29 cellular contexts compared by ENCODE assay signal in the genomic region with DNA sequence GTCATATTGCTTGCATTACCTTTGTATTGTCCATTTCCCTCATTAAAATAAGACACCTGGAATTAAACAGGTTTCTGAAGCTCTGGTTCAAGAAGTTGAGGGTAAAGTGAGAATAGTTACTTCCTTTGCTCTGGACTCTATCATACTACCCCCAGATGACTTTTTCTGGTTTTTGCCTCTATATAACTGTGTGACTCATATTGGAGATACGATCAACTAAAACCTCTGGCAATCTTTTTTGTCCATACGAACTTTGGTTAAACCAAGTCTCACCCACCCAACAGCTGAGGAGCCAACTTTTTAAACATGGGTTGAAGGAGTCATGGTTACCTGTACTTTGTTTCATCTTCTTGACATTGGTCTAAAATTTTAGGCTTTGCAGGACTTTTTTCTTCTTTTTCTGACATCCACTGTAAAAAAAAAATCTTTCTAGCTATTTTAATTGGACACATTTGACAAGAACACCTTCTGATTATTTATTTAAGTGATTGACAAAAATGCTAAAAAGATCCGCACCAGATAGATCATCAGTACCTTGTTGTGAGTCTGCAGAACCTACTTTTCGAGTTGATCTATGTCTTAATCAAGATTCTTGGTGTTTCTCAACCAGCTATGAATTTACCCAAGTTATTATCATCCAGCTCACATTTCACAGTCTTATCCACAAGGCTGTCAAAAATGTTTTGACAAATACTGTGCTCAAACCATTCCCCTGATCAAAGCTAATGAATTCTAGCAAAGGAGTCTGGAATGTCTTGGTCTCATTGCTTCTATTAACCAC.
"Had no signal": no experiment of that assay in that cellular context is flagged by ENCODE, and none has a peak within 500 bp of the region (broad histone marks: within the 10 kb centered on the region; RNA-seq: fewer than 3 reads in every experiment).

No MANE protein-coding gene starts in this region.

- DNase-seq: dermis blood vessel endothelial cell; effector memory CD4-positive, alpha-beta T cell; foreskin keratinocyte; heart left ventricle; hippocampal formation; left cardiac atrium; left lung; mesenchymal stem cell; mucosa of descending colon; naive B cell; nucleus accumbens; ovary; posterior cingulate gyrus; psoas muscle; right cardiac atrium; sigmoid colon; stimulated activated CD4-positive, alpha-beta T cell treated with anti-CD3 and anti-CD28 coated beads, Interleukin-2, amount 100 ng/mL, for 24 hours; stimulated activated CD4-positive, alpha-beta T cell treated with anti-CD3 and anti-CD28 coated beads, Interleukin-4, amount 100 ng/mL, for 24 hours; stimulated activated naive CD4-positive, alpha-beta T cell treated with Interleukin-2 at 50 U/mL for 16 hours; stomach; thyroid gland had no signal

- H3K9me3 ChIP-seq: esophagus muscularis mucosa, gastroesophageal sphincter, heart left ventricle, left lung, mucosa of descending colon, ovary, psoas muscle, sigmoid colon, stomach, thyroid gland, vagina had no signal

- H3K4me1 ChIP-seq: esophagus muscularis mucosa, foreskin keratinocyte, gastroesophageal sphincter, heart left ventricle, left lung, neural progenitor cell, psoas muscle, sigmoid colon, thyroid gland, vagina had no signal

- H3K4me3 ChIP-seq: esophagus muscularis mucosa, gastroesophageal sphincter, heart left ventricle, left lung, mucosa of descending colon, neural progenitor cell, ovary, psoas muscle, sigmoid colon, stomach, thyroid gland, vagina had no signal

- FAIRE-seq: endothelial cell of umbilical vein, islet of Langerhans had no signal

- H3K27me3 ChIP-seq: esophagus muscularis mucosa, foreskin keratinocyte, gastroesophageal sphincter, heart left ventricle, left lung, neural progenitor cell, ovary, sigmoid colon, stomach, thyroid gland, vagina had no signal

- H2AFZ ChIP-seq: neural progenitor cell had no signal

- ATAC-seq: foreskin keratinocyte; gastroesophageal sphincter; heart left ventricle; left cardiac atrium; left lung; mucosa of descending colon; natural killer cell treated with Interleukin-12 subunit alpha and Interleukin-12 subunit beta and Interleukin-15 and Interleukin-18, amount 100 ng/mL, for 72 hours; psoas muscle; right cardiac atrium; stimulated activated effector memory CD8-positive, alpha-beta T cell treated with anti-CD3 and anti-CD28 coated beads, Interleukin-12 subunit alpha, Interleukin-12 subunit beta, amount 100 ng/mL, for 72 hours had no signal

- H3K4me2 ChIP-seq: neural progenitor cell had no signal

- H3K9ac ChIP-seq: neural progenitor cell had no signal

- H3K36me3 ChIP-seq: esophagus muscularis mucosa, gastroesophageal sphincter, heart left ventricle, left lung, neural progenitor cell, ovary, sigmoid colon, stomach, thyroid gland, vagina had no signal

- H3K27ac ChIP-seq: esophagus muscularis mucosa, foreskin keratinocyte, gastroesophageal sphincter, heart left ventricle, left lung, neural progenitor cell, ovary, psoas muscle, sigmoid colon, stomach, thyroid gland, vagina had no signal
